2 cellular contexts compared by ENCODE assay signal in the genomic region with DNA sequence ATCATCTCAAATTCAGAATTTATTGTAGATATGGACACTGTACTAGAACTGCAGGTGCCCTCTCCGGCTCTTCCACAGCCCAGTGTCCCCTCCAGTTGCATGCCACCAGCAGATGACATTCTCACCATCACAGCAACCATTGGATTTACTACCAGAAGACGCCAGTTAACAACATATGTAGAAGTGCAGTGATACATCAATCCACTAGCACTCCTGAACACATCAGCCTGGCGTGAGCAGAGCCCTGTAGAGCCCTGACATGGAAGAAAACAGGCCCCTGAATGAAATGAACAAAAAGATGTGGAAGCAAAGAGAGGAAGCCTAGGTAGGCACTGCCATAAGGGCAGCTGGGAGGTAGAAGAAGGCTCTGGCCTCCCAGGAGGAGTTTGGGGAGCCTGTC.
TF ChIP-seq lines count a peak whose summit lies in the region.

No MANE protein-coding gene starts in this region.

TF ChIP-seq in HEK293, 187 proteins besides CTCF, POLR2A, EP300 and RAD21 (continued from another document):
- TF ChIP-seq, protein P1, sequence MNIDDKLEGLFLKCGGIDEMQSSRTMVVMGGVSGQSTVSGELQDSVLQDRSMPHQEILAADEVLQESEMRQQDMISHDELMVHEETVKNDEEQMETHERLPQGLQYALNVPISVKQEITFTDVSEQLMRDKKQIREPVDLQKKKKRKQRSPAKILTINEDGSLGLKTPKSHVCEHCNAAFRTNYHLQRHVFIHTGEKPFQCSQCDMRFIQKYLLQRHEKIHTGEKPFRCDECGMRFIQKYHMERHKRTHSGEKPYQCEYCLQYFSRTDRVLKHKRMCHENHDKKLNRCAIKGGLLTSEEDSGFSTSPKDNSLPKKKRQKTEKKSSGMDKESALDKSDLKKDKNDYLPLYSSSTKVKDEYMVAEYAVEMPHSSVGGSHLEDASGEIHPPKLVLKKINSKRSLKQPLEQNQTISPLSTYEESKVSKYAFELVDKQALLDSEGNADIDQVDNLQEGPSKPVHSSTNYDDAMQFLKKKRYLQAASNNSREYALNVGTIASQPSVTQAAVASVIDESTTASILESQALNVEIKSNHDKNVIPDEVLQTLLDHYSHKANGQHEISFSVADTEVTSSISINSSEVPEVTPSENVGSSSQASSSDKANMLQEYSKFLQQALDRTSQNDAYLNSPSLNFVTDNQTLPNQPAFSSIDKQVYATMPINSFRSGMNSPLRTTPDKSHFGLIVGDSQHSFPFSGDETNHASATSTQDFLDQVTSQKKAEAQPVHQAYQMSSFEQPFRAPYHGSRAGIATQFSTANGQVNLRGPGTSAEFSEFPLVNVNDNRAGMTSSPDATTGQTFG (tag by site-specific recombination; IDR thresholded peaks at IDR 0.05; ENCODE audit: borderline replicate concordance): no peak
- TF ChIP-seq, protein P2, sequence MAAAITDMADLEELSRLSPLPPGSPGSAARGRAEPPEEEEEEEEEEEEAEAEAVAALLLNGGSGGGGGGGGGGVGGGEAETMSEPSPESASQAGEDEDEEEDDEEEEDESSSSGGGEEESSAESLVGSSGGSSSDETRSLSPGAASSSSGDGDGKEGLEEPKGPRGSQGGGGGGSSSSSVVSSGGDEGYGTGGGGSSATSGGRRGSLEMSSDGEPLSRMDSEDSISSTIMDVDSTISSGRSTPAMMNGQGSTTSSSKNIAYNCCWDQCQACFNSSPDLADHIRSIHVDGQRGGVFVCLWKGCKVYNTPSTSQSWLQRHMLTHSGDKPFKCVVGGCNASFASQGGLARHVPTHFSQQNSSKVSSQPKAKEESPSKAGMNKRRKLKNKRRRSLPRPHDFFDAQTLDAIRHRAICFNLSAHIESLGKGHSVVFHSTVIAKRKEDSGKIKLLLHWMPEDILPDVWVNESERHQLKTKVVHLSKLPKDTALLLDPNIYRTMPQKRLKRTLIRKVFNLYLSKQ (tag by site-specific recombination; IDR thresholded peaks at IDR 0.05; ENCODE audit: borderline replicate concordance): no peak
- TF ChIP-seq ZNF133 (tag by site-specific recombination; IDR thresholded peaks at IDR 0.05) (peak; percentile 93), ZBTB1 (tag by site-specific recombination; IDR thresholded peaks at IDR 0.05) (no peak)

TF ChIP-seq in K562, 482 proteins besides CTCF, POLR2A, EP300 and RAD21 (continued from another document):
- TF ChIP-seq, protein P3, sequence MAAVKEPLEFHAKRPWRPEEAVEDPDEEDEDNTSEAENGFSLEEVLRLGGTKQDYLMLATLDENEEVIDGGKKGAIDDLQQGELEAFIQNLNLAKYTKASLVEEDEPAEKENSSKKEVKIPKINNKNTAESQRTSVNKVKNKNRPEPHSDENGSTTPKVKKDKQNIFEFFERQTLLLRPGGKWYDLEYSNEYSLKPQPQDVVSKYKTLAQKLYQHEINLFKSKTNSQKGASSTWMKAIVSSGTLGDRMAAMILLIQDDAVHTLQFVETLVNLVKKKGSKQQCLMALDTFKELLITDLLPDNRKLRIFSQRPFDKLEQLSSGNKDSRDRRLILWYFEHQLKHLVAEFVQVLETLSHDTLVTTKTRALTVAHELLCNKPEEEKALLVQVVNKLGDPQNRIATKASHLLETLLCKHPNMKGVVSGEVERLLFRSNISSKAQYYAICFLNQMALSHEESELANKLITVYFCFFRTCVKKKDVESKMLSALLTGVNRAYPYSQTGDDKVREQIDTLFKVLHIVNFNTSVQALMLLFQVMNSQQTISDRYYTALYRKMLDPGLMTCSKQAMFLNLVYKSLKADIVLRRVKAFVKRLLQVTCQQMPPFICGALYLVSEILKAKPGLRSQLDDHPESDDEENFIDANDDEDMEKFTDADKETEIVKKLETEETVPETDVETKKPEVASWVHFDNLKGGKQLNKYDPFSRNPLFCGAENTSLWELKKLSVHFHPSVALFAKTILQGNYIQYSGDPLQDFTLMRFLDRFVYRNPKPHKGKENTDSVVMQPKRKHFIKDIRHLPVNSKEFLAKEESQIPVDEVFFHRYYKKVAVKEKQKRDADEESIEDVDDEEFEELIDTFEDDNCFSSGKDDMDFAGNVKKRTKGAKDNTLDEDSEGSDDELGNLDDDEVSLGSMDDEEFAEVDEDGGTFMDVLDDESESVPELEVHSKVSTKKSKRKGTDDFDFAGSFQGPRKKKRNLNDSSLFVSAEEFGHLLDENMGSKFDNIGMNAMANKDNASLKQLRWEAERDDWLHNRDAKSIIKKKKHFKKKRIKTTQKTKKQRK (IDR thresholded peaks at IDR 0.05; ENCODE audit: borderline replicate concordance, low read depth, low read length): no peak
- TF ChIP-seq ZNF316 (IDR thresholded peaks at IDR 0.05): no peak
- no peak for TF ChIP-seq CTBP1 (IDR thresholded peaks at IDR 0.05; ENCODE audit: borderline replicate concordance)
- TF ChIP-seq NONO (IDR thresholded peaks at IDR 0.05; ENCODE audit: low read depth in 2 of 2, low read length in 1 of 2): no peak
- no peak for TF ChIP-seq NCOA4 (IDR thresholded peaks at IDR 0.05; ENCODE audit: partially characterized antibody)
- no peak for TF ChIP-seq CEBPG (CRISPR knock-in tag; IDR thresholded peaks at IDR 0.05)
- no peak for TF ChIP-seq CEBPG (tag; conservative IDR thresholded peaks at IDR 0.05 in 1 of 2, IDR thresholded peaks at IDR 0.05 in 1 of 2)
- no peak for TF ChIP-seq SIRT6 (IDR thresholded peaks at IDR 0.05; ENCODE audit: low read depth, low read length)
- TF ChIP-seq NFE2 (IDR thresholded peaks at IDR 0.05; ENCODE audit: low read depth): no peak
- no peak for TF ChIP-seq PHTF2 (CRISPR knock-in tag; IDR thresholded peaks at IDR 0.05)
- no peak for TF ChIP-seq ZNF175 (CRISPR knock-in tag; IDR thresholded peaks at IDR 0.05; ENCODE audit: low read depth)
- TF ChIP-seq, protein P4, sequence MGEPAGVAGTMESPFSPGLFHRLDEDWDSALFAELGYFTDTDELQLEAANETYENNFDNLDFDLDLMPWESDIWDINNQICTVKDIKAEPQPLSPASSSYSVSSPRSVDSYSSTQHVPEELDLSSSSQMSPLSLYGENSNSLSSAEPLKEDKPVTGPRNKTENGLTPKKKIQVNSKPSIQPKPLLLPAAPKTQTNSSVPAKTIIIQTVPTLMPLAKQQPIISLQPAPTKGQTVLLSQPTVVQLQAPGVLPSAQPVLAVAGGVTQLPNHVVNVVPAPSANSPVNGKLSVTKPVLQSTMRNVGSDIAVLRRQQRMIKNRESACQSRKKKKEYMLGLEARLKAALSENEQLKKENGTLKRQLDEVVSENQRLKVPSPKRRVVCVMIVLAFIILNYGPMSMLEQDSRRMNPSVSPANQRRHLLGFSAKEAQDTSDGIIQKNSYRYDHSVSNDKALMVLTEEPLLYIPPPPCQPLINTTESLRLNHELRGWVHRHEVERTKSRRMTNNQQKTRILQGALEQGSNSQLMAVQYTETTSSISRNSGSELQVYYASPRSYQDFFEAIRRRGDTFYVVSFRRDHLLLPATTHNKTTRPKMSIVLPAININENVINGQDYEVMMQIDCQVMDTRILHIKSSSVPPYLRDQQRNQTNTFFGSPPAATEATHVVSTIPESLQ (CRISPR knock-in tag; IDR thresholded peaks at IDR 0.05): no peak
- TF ChIP-seq, protein P5, sequence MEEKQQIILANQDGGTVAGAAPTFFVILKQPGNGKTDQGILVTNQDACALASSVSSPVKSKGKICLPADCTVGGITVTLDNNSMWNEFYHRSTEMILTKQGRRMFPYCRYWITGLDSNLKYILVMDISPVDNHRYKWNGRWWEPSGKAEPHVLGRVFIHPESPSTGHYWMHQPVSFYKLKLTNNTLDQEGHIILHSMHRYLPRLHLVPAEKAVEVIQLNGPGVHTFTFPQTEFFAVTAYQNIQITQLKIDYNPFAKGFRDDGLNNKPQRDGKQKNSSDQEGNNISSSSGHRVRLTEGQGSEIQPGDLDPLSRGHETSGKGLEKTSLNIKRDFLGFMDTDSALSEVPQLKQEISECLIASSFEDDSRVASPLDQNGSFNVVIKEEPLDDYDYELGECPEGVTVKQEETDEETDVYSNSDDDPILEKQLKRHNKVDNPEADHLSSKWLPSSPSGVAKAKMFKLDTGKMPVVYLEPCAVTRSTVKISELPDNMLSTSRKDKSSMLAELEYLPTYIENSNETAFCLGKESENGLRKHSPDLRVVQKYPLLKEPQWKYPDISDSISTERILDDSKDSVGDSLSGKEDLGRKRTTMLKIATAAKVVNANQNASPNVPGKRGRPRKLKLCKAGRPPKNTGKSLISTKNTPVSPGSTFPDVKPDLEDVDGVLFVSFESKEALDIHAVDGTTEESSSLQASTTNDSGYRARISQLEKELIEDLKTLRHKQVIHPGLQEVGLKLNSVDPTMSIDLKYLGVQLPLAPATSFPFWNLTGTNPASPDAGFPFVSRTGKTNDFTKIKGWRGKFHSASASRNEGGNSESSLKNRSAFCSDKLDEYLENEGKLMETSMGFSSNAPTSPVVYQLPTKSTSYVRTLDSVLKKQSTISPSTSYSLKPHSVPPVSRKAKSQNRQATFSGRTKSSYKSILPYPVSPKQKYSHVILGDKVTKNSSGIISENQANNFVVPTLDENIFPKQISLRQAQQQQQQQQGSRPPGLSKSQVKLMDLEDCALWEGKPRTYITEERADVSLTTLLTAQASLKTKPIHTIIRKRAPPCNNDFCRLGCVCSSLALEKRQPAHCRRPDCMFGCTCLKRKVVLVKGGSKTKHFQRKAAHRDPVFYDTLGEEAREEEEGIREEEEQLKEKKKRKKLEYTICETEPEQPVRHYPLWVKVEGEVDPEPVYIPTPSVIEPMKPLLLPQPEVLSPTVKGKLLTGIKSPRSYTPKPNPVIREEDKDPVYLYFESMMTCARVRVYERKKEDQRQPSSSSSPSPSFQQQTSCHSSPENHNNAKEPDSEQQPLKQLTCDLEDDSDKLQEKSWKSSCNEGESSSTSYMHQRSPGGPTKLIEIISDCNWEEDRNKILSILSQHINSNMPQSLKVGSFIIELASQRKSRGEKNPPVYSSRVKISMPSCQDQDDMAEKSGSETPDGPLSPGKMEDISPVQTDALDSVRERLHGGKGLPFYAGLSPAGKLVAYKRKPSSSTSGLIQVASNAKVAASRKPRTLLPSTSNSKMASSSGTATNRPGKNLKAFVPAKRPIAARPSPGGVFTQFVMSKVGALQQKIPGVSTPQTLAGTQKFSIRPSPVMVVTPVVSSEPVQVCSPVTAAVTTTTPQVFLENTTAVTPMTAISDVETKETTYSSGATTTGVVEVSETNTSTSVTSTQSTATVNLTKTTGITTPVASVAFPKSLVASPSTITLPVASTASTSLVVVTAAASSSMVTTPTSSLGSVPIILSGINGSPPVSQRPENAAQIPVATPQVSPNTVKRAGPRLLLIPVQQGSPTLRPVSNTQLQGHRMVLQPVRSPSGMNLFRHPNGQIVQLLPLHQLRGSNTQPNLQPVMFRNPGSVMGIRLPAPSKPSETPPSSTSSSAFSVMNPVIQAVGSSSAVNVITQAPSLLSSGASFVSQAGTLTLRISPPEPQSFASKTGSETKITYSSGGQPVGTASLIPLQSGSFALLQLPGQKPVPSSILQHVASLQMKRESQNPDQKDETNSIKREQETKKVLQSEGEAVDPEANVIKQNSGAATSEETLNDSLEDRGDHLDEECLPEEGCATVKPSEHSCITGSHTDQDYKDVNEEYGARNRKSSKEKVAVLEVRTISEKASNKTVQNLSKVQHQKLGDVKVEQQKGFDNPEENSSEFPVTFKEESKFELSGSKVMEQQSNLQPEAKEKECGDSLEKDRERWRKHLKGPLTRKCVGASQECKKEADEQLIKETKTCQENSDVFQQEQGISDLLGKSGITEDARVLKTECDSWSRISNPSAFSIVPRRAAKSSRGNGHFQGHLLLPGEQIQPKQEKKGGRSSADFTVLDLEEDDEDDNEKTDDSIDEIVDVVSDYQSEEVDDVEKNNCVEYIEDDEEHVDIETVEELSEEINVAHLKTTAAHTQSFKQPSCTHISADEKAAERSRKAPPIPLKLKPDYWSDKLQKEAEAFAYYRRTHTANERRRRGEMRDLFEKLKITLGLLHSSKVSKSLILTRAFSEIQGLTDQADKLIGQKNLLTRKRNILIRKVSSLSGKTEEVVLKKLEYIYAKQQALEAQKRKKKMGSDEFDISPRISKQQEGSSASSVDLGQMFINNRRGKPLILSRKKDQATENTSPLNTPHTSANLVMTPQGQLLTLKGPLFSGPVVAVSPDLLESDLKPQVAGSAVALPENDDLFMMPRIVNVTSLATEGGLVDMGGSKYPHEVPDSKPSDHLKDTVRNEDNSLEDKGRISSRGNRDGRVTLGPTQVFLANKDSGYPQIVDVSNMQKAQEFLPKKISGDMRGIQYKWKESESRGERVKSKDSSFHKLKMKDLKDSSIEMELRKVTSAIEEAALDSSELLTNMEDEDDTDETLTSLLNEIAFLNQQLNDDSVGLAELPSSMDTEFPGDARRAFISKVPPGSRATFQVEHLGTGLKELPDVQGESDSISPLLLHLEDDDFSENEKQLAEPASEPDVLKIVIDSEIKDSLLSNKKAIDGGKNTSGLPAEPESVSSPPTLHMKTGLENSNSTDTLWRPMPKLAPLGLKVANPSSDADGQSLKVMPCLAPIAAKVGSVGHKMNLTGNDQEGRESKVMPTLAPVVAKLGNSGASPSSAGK (IDR thresholded peaks at IDR 0.05): no peak
